Comparison of ENCODE assay signal across 22 cellular contexts in the genomic region with DNA sequence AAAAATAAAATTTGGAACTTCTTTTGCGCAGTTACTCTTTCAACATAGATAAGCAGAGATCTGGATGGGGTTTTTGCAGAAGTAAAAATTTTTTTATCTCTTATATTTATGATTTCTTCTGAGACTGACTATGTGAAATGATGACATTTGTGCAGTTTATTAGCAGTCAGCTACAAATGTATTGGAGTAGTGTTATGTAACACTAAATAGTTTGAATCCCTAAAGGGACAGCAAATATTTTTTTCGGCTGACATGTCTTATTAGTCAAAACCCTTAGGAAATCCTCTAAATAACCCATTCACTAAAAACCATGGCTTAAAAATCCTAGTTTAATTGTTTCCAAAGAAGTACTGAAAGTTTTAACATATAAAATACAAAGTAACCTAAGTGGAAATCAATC. TPM values are rescaled to one million over a fixed set of nuclear protein-coding genes. Genes with fewer than 3 reads are reported as not detected.
DNase-seq lines count a peak whose midpoint lies in the region; ATAC-seq, FAIRE-seq and TF ChIP-seq lines count a peak whose summit lies in the region.
"Had no signal": no experiment of that assay in that cellular context is flagged by ENCODE, and none has a peak within 500 bp of the region (broad histone marks: within the 10 kb centered on the region; RNA-seq: fewer than 3 reads in every experiment).

No MANE protein-coding gene starts in this region.

- H3K4me3 ChIP-seq in heart right ventricle (no peak overlapping the region), kidney (ENCODE audit: low read length in 2 of 2) (no peak overlapping the region)
- H3K4me3 ChIP-seq: A549, BLaER1, GM23338 had no signal

- no peak overlapping the region for H3K4me3 Mint-ChIP-seq in stimulated activated effector memory CD8-positive, alpha-beta T cell treated with anti-CD3 and anti-CD28 coated beads, Interleukin-12 subunit alpha, Interleukin-12 subunit beta, amount 100 ng/mL, for 72 hours
- H3K4me3 Mint-ChIP-seq in MCF 10A (ENCODE audit: unreplicated experiment), result no peak overlapping the region
- H3K4me3 Mint-ChIP-seq: CD14-positive monocyte; CD4-positive, alpha-beta memory T cell; GM23338 had no signal

- POLR2A ChIA-PET in MCF 10A (lab: Yijun Ruan, JAX), result no interaction called here

- peak overlapping the region in 1 of 10 donors; percentile 50 for H3K27ac ChIP-seq in heart right ventricle
- no peak overlapping the region for H3K27ac ChIP-seq in kidney (ENCODE audit: low read depth in 2 of 2, low read length in 2 of 2)
- H3K27ac ChIP-seq: 22Rv1, A549, BLaER1, HL-60 had no signal

- H3K36me3 ChIP-seq in heart right ventricle (no peaks in the 10 kb centered on the region), kidney (ENCODE audit: control insufficient read depth in 1 of 2, insufficient read depth in 2 of 2, low read length in 2 of 2) (no peaks in the 10 kb centered on the region)
- H3K36me3 ChIP-seq: BLaER1 had no signal

- peaks cover 0 to 10% (median 0%) of the 10 kb centered on the region in 11 donors for H3K9me3 ChIP-seq in heart right ventricle
- no peaks in the 10 kb centered on the region for H3K9me3 ChIP-seq in kidney (ENCODE audit: control insufficient read depth in 1 of 2, low read length in 2 of 2)
- H3K9me3 ChIP-seq: A549, BLaER1 had no signal

- H3K36me3 Mint-ChIP-seq in stimulated activated effector memory CD8-positive, alpha-beta T cell treated with anti-CD3 and anti-CD28 coated beads, Interleukin-12 subunit alpha, Interleukin-12 subunit beta, amount 100 ng/mL, for 72 hours, result no peaks in the 10 kb centered on the region
- H3K36me3 Mint-ChIP-seq in MCF 10A (ENCODE audit: insufficient read depth, unreplicated experiment), result no peaks in the 10 kb centered on the region
- H3K36me3 Mint-ChIP-seq: CD14-positive monocyte had no signal

- H3K9me3 Mint-ChIP-seq in stimulated activated effector memory CD8-positive, alpha-beta T cell treated with anti-CD3 and anti-CD28 coated beads, Interleukin-12 subunit alpha, Interleukin-12 subunit beta, amount 100 ng/mL, for 72 hours, result peaks cover under 1% of the 10 kb centered on the region
- H3K9me3 Mint-ChIP-seq in MCF 10A (ENCODE audit: unreplicated experiment), result no peaks in the 10 kb centered on the region

- CTCF ChIA-PET in MCF 10A (lab: Yijun Ruan, JAX), result no interaction called here

- ATAC-seq in Right ventricle myocardium inferior (peak; percentile 79), heart right ventricle (peak in 5 of 8 donors; percentile 46 to 73 (median 53))
- ATAC-seq in stimulated activated effector memory CD8-positive, alpha-beta T cell treated with anti-CD3 and anti-CD28 coated beads, Interleukin-12 subunit alpha, Interleukin-12 subunit beta, amount 100 ng/mL, for 72 hours, result no peak
- ATAC-seq: A549, GM23338 had no signal

- peak; percentile 32 for FAIRE-seq in kidney (lab: Jason Lieb, UNC)
- FAIRE-seq: A549, GM12892, GM18507, H54 had no signal

- no peaks in the 10 kb centered on the region for H3K27me3 ChIP-seq in heart right ventricle
- H3K27me3 ChIP-seq: BLaER1 had no signal

- DNase-seq in Right ventricle myocardium inferior (ENCODE audit: missing footprints) (no peak), cardiac septum (ENCODE audit: low spot score) (no peak), heart right ventricle (no peak), kidney (no peak), cerebellar cortex (ENCODE audit: low spot score) (no peak), MCF 10A (ENCODE audit: unreplicated experiment) (no peak)
- no peak for DNase-seq in stimulated activated effector memory CD8-positive, alpha-beta T cell treated with anti-CD3 and anti-CD28 coated beads, Interleukin-12 subunit alpha, Interleukin-12 subunit beta, amount 100 ng/mL, for 72 hours (ENCODE audit: low spot score in 2 of 2)
- DNase-seq: CD4-positive, alpha-beta memory T cell; DMS153; DMS79; GDM1; HCEC 1CT had no signal

- intact Hi-C loops in Right ventricle myocardium inferior (cut with DNase I) (no loop called here), cardiac septum (cut with DNase I) (no loop called here), heart right ventricle (cut with DNase I) (no loop called here), kidney (cut with DNase I) (no loop called here), MCF 10A (cut with micrococcal nuclease) (no loop called here)

- peaks cover under 1% of the 10 kb centered on the region for H3K4me1 Mint-ChIP-seq in stimulated activated effector memory CD8-positive, alpha-beta T cell treated with anti-CD3 and anti-CD28 coated beads, Interleukin-12 subunit alpha, Interleukin-12 subunit beta, amount 100 ng/mL, for 72 hours
- H3K4me1 Mint-ChIP-seq in MCF 10A (ENCODE audit: insufficient read depth, unreplicated experiment), result no peaks in the 10 kb centered on the region
- H3K4me1 Mint-ChIP-seq: CD14-positive monocyte; CD4-positive, alpha-beta memory T cell; GM23338 had no signal

- H3K27ac Mint-ChIP-seq in stimulated activated effector memory CD8-positive, alpha-beta T cell treated with anti-CD3 and anti-CD28 coated beads, Interleukin-12 subunit alpha, Interleukin-12 subunit beta, amount 100 ng/mL, for 72 hours, result no peak overlapping the region
- no peak overlapping the region for H3K27ac Mint-ChIP-seq in MCF 10A (ENCODE audit: low read depth, unreplicated experiment)
- H3K27ac Mint-ChIP-seq: CD14-positive monocyte; CD4-positive, alpha-beta memory T cell; GM23338 had no signal

- whole genome bisulfite sequencing in heart right ventricle, 2 donors, result 70 to 71% methylated on average over 2 of the region's 2 CpGs

- no peaks in the 10 kb centered on the region for H3K27me3 Mint-ChIP-seq in MCF 10A (ENCODE audit: insufficient read depth, unreplicated experiment)

- TF ChIP-seq CTCF in heart right ventricle (IDR thresholded peaks at IDR 0.05), result no peak
- no peak for TF ChIP-seq CTCF in kidney (IDR thresholded peaks at IDR 0.05; ENCODE audit: borderline replicate concordance, extremely low read depth, insufficient read depth)
- TF ChIP-seq CTCF in MCF 10A (IDR thresholded peaks at IDR 0.05; ENCODE audit: unreplicated experiment), result no peak

- H3K9ac ChIP-seq in kidney (ENCODE audit: low read length in 2 of 2), result no peak overlapping the region
- H3K9ac ChIP-seq: BLaER1 had no signal

- BruUV-seq in MCF 10A (replicated peaks; lab: Mats Ljungman, UMichigan), result no TSS peak

- H3K4me1 ChIP-seq in heart right ventricle (no peaks in the 10 kb centered on the region), kidney (ENCODE audit: control insufficient read depth in 1 of 2, insufficient read depth in 1 of 2, low read depth in 1 of 2, low read length in 2 of 2) (no peaks in the 10 kb centered on the region)
- H3K4me1 ChIP-seq: A549, BLaER1 had no signal

RNA-seq across cellular contexts. Expression of a gene that starts 48.0 kb away (rescaled TPM):
- total RNA-seq in Right ventricle myocardium inferior, result 20.2 TPM
- total RNA-seq in cardiac septum, result 21.7 TPM
- 10 to 100 TPM in 9 of 10 donors, 1 to 10 TPM in 1; 9.3 to 61.9 (median 19.6) TPM for total RNA-seq in heart right ventricle
- 10 to 100 TPM; 20.0 to 29.8 TPM for polyA plus RNA-seq in heart right ventricle
- 60.1 TPM for total RNA-seq in kidney
- polyA plus RNA-seq in kidney (ENCODE audit: insufficient read depth, low read depth, low replicate concordance), result 14.0 TPM
- total RNA-seq in MCF 10A (2022), result not detected in 2 replicates
- total RNA-seq: CD4-positive, alpha-beta memory T cell; HT1080 had no signal
- polyA plus RNA-seq: A549; CD4-positive, alpha-beta memory T cell had no signal
